30 cellular contexts compared by ENCODE assay signal in the genomic region with DNA sequence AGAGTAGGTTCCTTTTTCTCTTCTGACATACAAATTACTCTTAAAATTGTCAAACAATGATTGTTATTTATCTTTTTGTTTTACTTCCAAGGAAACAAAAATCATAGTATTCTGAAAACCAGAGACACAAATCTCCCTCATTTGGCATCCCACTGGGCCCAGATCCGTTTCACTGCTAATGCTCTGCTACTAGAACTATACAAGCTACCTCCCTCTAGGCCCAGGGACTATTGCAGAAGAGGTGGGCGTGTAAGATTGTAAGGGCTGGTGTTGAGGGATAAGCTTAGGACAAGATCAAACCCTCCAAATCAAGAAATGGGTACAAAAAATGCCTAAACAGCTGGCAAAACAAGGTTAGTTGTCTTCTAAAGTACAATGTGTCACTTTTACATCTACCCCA.
"Had no signal": no experiment of that assay in that cellular context is flagged by ENCODE, and none has a peak within 500 bp of the region (broad histone marks: within the 10 kb centered on the region; RNA-seq: fewer than 3 reads in every experiment).

No MANE protein-coding gene starts in this region.

- H3K27me3 ChIP-seq: ascending aorta, breast epithelium, cardiac muscle cell, colonic mucosa had no signal

- H3K4me3 ChIP-seq: ascending aorta, breast epithelium, cardiac muscle cell, colonic mucosa had no signal

- H3K27ac Mint-ChIP-seq: activated CD4-positive, alpha-beta memory T cell treated with anti-CD3 and anti-CD28 coated beads, Interleukin-2, amount 10 ng/mL, durations not matched to agents 7 days and 5 days; activated CD4-positive, alpha-beta T cell treated with anti-CD3 and anti-CD28 coated beads for 36 hours; activated CD4-positive, alpha-beta T cell treated with anti-CD3 and anti-CD28 coated beads, Interleukin-2, amount 10 ng/mL, durations not matched to agents 24 days and 14 days; activated naive CD4-positive, alpha-beta T cell treated with anti-CD3 and anti-CD28 coated beads, Interleukin-2, amount 10 ng/mL, durations not matched to agents 7 days and 5 days; activated naive CD4-positive, alpha-beta T cell treated with anti-CD3 and anti-CD28 coated beads, Interleukin-2, amount 50 U/mL, for 72 hours; activated naive CD8-positive, alpha-beta T cell treated with anti-CD3 and anti-CD28 coated beads, Interleukin-2, amount 10 ng/mL, durations not matched to agents 7 days and 5 days; activated T-cell treated with anti-CD3 and anti-CD28 coated beads, Interleukin-2, amount 50 U/mL, for 24 hours; activated T-cell treated with anti-CD3 and anti-CD28 coated beads, Interleukin-2, amount 50 U/mL, for 72 hours; brain; T-helper 17 cell; T-helper 2 cell treated with Interferon-gamma antibody and Interleukin-4, amounts not matched to agents 5 μg/mL and 100 μg/mL, for 36 hours had no signal

- H3K4me1 Mint-ChIP-seq: activated CD4-positive, alpha-beta T cell treated with anti-CD3 and anti-CD28 coated beads for 36 hours; T-helper 17 cell had no signal

- H3K4me1 ChIP-seq: ascending aorta, breast epithelium, colonic mucosa had no signal

- H3K27me3 Mint-ChIP-seq: activated CD4-positive, alpha-beta memory T cell treated with anti-CD3 and anti-CD28 coated beads, Interleukin-2, amount 10 ng/mL, durations not matched to agents 7 days and 5 days; activated CD4-positive, alpha-beta T cell treated with anti-CD3 and anti-CD28 coated beads for 36 hours; activated CD4-positive, alpha-beta T cell treated with anti-CD3 and anti-CD28 coated beads, Interleukin-2, amount 10 ng/mL, durations not matched to agents 24 days and 14 days; activated naive CD4-positive, alpha-beta T cell treated with anti-CD3 and anti-CD28 coated beads, Interleukin-2, amount 10 ng/mL, durations not matched to agents 7 days and 5 days; activated T-cell treated with anti-CD3 and anti-CD28 coated beads, Interleukin-2, amount 50 U/mL, for 24 hours; T-helper 17 cell had no signal

- H3K27ac ChIP-seq: ascending aorta, breast epithelium, cardiac muscle cell, colonic mucosa, WERI-Rb-1 had no signal

- H3K36me3 Mint-ChIP-seq: activated naive CD4-positive, alpha-beta T cell treated with anti-CD3 and anti-CD28 coated beads, Interleukin-2, amount 10 ng/mL, durations not matched to agents 7 days and 5 days; activated naive CD8-positive, alpha-beta T cell treated with anti-CD3 and anti-CD28 coated beads, Interleukin-2, amount 10 ng/mL, durations not matched to agents 7 days and 5 days; brain had no signal

- H3K4me3 Mint-ChIP-seq: activated CD4-positive, alpha-beta memory T cell treated with anti-CD3 and anti-CD28 coated beads, Interleukin-2, amount 10 ng/mL, durations not matched to agents 7 days and 5 days; activated CD4-positive, alpha-beta T cell treated with anti-CD3 and anti-CD28 coated beads for 36 hours; activated CD4-positive, alpha-beta T cell treated with anti-CD3 and anti-CD28 coated beads, Interleukin-2, amount 10 ng/mL, durations not matched to agents 24 days and 14 days; activated naive CD4-positive, alpha-beta T cell treated with anti-CD3 and anti-CD28 coated beads, Interleukin-2, amount 10 ng/mL, durations not matched to agents 7 days and 5 days; activated naive CD8-positive, alpha-beta T cell treated with anti-CD3 and anti-CD28 coated beads, Interleukin-2, amount 10 ng/mL, durations not matched to agents 7 days and 5 days; activated T-cell treated with anti-CD3 and anti-CD28 coated beads, Interleukin-2, amount 50 U/mL, for 24 hours; activated T-cell treated with anti-CD3 and anti-CD28 coated beads, Interleukin-2, amount 50 U/mL, for 72 hours; brain; T-helper 17 cell; T-helper 2 cell treated with Interferon-gamma antibody and Interleukin-4, amounts not matched to agents 5 μg/mL and 100 μg/mL, for 36 hours had no signal

- H3K9me3 ChIP-seq: ascending aorta, colonic mucosa had no signal

- ATAC-seq: activated CD4-positive, alpha-beta T cell treated with anti-CD3 and anti-CD28 coated beads for 36 hours; activated naive CD4-positive, alpha-beta T cell treated with anti-CD3 and anti-CD28 coated beads, Interleukin-2, amount 50 U/mL, for 72 hours; activated T-cell treated with anti-CD3 and anti-CD28 coated beads, Interleukin-2, amount 50 U/mL, for 72 hours; esophagus mucosa; T-helper 17 cell had no signal

- DNase-seq: activated CD4-positive, alpha-beta memory T cell treated with anti-CD3 and anti-CD28 coated beads, Interleukin-2, amount 10 ng/mL, durations not matched to agents 7 days and 5 days; activated CD4-positive, alpha-beta T cell treated with anti-CD3 and anti-CD28 coated beads for 36 hours; activated CD4-positive, alpha-beta T cell treated with anti-CD3 and anti-CD28 coated beads, Interleukin-2, amount 10 ng/mL, durations not matched to agents 24 days and 14 days; activated CD4-positive, CD25-positive, alpha-beta regulatory T cell; activated CD4-positive, CD25-positive, alpha-beta regulatory T cell treated with anti-CD3 and anti-CD28 coated beads, Interleukin-2, amount 50 U/mL, for 72 hours; activated CD8-positive, alpha-beta memory T cell treated with anti-CD3 and anti-CD28 coated beads, Interleukin-2, amount 50 U/mL, for 48 hours; activated gamma-delta T cell; activated naive CD4-positive, alpha-beta T cell; activated naive CD4-positive, alpha-beta T cell treated with anti-CD3 and anti-CD28 coated beads, Interleukin-2, amount 10 ng/mL, durations not matched to agents 7 days and 5 days; activated naive CD8-positive, alpha-beta T cell treated with anti-CD3 and anti-CD28 coated beads, Interleukin-2, amount 10 ng/mL, durations not matched to agents 7 days and 5 days; activated T-cell treated with anti-CD3 and anti-CD28 coated beads for 4 hours; activated T-cell treated with anti-CD3 and anti-CD28 coated beads, Interleukin-2, amount 50 U/mL, for 24 hours; activated T-cell treated with anti-CD3 and anti-CD28 coated beads, Interleukin-2, amount 50 U/mL, for 72 hours; central memory CD4-positive, alpha-beta T cell; cerebellar nuclear complex; colonic mucosa; effector CD8-positive, alpha-beta T cell; foreskin fibroblast; head of caudate nucleus; T-helper 1 cell; T-helper 17 cell; T1000; WERI-Rb-1 had no signal

- H3K36me3 ChIP-seq: ascending aorta, breast epithelium, cardiac muscle cell, colonic mucosa, WERI-Rb-1 had no signal
